ENCODE assay signal across 2 cellular contexts in genomic region chr7:77995717-77996116, GRCh38.
TF ChIP-seq lines count a peak whose summit lies in the region.

No MANE protein-coding gene starts in this region.

TF ChIP-seq in HCT116, 20 proteins besides CTCF, POLR2A, EP300 and RAD21 (continued from another document):
- no peak for TF ChIP-seq REST (IDR thresholded peaks at IDR 0.05; ENCODE audit: low read depth)

TF ChIP-seq in SK-N-SH treated with all-trans-retinoic acid at 6 μM for 48 hours, 23 proteins besides CTCF, POLR2A, EP300 and RAD21 (continued from another document):
- TF ChIP-seq TSHZ2 (CRISPR knock-in tag; IDR thresholded peaks at IDR 0.05): no peak
- no peak for TF ChIP-seq POU6F1 (CRISPR knock-in tag; IDR thresholded peaks at IDR 0.05; ENCODE audit: borderline replicate concordance, low read depth)
- no peak for TF ChIP-seq ZNF8 (CRISPR knock-in tag; IDR thresholded peaks at IDR 0.05)
- TF ChIP-seq OSR1 (CRISPR knock-in tag; IDR thresholded peaks at IDR 0.05): no peak
- no peak for TF ChIP-seq PATZ1 (CRISPR knock-in tag; IDR thresholded peaks at IDR 0.05; ENCODE audit: borderline replicate concordance)
